1 cellular context compared by ENCODE assay signal in genomic region chr2:27582695-27583389, GRCh38.
TF ChIP-seq lines count a peak whose summit lies in the region.

Gene ZNF512 (plus strand): TSS chr2:27583042. CDS start chr2:27583113, 71 bp downstream.

TF ChIP-seq in K562, 482 proteins besides CTCF, POLR2A, EP300 and RAD21 (continued from another document and continues in another):
- TF ChIP-seq TFAP4 (CRISPR knock-in tag; IDR thresholded peaks at IDR 0.05; ENCODE audit: borderline replicate concordance) (peak; percentile 75), RAD51 (IDR thresholded peaks at IDR 0.05; ENCODE audit: borderline replicate concordance, low read depth) (peak; percentile 99), TEAD2 (tag; IDR thresholded peaks at IDR 0.05) (no peak), FIP1L1 (IDR thresholded peaks at IDR 0.05; ENCODE audit: low read depth, low read length, poor library complexity, severe bottlenecking) (peak; percentile 34), MAX (CRISPR knock-in tag; IDR thresholded peaks at IDR 0.05) (peak; percentile 75), MCM7 (IDR thresholded peaks at IDR 0.05) (no peak), CREM (IDR thresholded peaks at IDR 0.05; ENCODE audit: low read depth) (peak; percentile 81), ETS2 (tag; IDR thresholded peaks at IDR 0.05; ENCODE audit: borderline replicate concordance, poor library complexity, severe bottlenecking) (no peak), ZNF609 (CRISPR knock-in tag; IDR thresholded peaks at IDR 0.05; ENCODE audit: borderline replicate concordance) (peak; percentile 58; the same call in 1 of the 2 replicates), EWSR1 (IDR thresholded peaks at IDR 0.05; ENCODE audit: borderline replicate concordance, low read depth, partially characterized antibody) (no peak), SRSF9 (IDR thresholded peaks at IDR 0.05; ENCODE audit: borderline replicate concordance, low read depth, low read length) (no peak), ZNF696 (CRISPR knock-in tag; conservative IDR thresholded peaks at IDR 0.05) (no peak), TAL1 (IDR thresholded peaks at IDR 0.05) (no peak), POLR2G (IDR thresholded peaks at IDR 0.05; ENCODE audit: low read depth, low read length) (peak; percentile 88), PATZ1 (CRISPR knock-in tag; IDR thresholded peaks at IDR 0.05; ENCODE audit: borderline replicate concordance) (no peak), SP1 (CRISPR knock-in tag; IDR thresholded peaks at IDR 0.05) (peak; percentile 84), IFI16 (CRISPR knock-in tag; IDR thresholded peaks at IDR 0.05) (no peak), MLX (CRISPR knock-in tag; conservative IDR thresholded peaks at IDR 0.05) (no peak), SOX6 (IDR thresholded peaks at IDR 0.05) (0 out of 2 replicates have a peak, but pooled peaks have one; percentile 24), ZNF444 (CRISPR knock-in tag; IDR thresholded peaks at IDR 0.05) (no peak), MIER1 (IDR thresholded peaks at IDR 0.05; ENCODE audit: low read depth) (no peak), PRDM10 (IDR thresholded peaks at IDR 0.05; ENCODE audit: partially characterized antibody) (no peak), WHSC1 (IDR thresholded peaks at IDR 0.05; ENCODE audit: low read length) (no peak), ARID4B (CRISPR knock-in tag; IDR thresholded peaks at IDR 0.05) (no peak; the same call in none of the 2 replicates), ZNF780A (CRISPR knock-in tag; IDR thresholded peaks at IDR 0.05) (no peak), ZNF311 (CRISPR knock-in tag; IDR thresholded peaks at IDR 0.05) (no peak), SETDB1 (IDR thresholded peaks at IDR 0.05; ENCODE audit: low read length) (peak; percentile 87), ZNF184 (CRISPR knock-in tag; IDR thresholded peaks at IDR 0.05) (no peak), NKRF (IDR thresholded peaks at IDR 0.05; ENCODE audit: borderline replicate concordance) (peak; percentile 86), MTA1 (IDR thresholded peaks at IDR 0.05; ENCODE audit: borderline replicate concordance) (peak; percentile 46; the same call in 1 of the 2 replicates), E2F4 (CRISPR knock-in tag; IDR thresholded peaks at IDR 0.05; ENCODE audit: low read depth) (no peak), ZNF253 (CRISPR knock-in tag; conservative IDR thresholded peaks at IDR 0.05) (no peak), ZNF232 (CRISPR knock-in tag; IDR thresholded peaks at IDR 0.05) (no peak), E4F1 (CRISPR knock-in tag; IDR thresholded peaks at IDR 0.05; ENCODE audit: borderline replicate concordance) (no peak)
